ENCODE assay signal across 33 cellular contexts in genomic region chr2:126884861-126885481, GRCh38. TPM values are rescaled to one million over a fixed set of nuclear protein-coding genes. Genes with fewer than 3 reads are reported as not detected.
"Had no signal": no experiment of that assay in that cellular context is flagged by ENCODE, and none has a peak within 500 bp of the region (broad histone marks: within the 10 kb centered on the region; RNA-seq: fewer than 3 reads in every experiment).

No MANE protein-coding gene starts in this region.

- H3K9me3 ChIP-seq: gastrocnemius medialis, heart left ventricle, left lung, pancreas, right lobe of liver, stomach, thyroid gland had no signal

- H3K4me1 ChIP-seq: pancreas, right lobe of liver had no signal

- H3K4me3 ChIP-seq: hepatocyte, left lung, right lobe of liver, smooth muscle cell, thyroid gland had no signal

- H3K36me3 Mint-ChIP-seq: stimulated activated effector memory CD8-positive, alpha-beta T cell treated with anti-CD3 and anti-CD28 coated beads, Interleukin-12 subunit alpha, Interleukin-12 subunit beta, amount 100 ng/mL, for 72 hours; type B pancreatic cell had no signal

- H3K79me2 ChIP-seq: hepatocyte had no signal

- H2AFZ ChIP-seq: hepatocyte had no signal

- DNase-seq: effector CD4-positive, alpha-beta T cell; gastrocnemius medialis; mesenchymal stem cell; naive thymus-derived CD8-positive, alpha-beta T cell; occipital lobe; retina; stimulated activated CD4-positive, alpha-beta T cell treated with anti-CD3 and anti-CD28 coated beads, Interleukin-12 subunit alpha, Interleukin-12 subunit beta, amount 100 ng/mL, for 4 hours; stimulated activated CD4-positive, alpha-beta T cell treated with anti-CD3 and anti-CD28 coated beads, Interleukin-1b, Interleukin-23, amount 100 ng/mL, for 48 hours; stimulated activated CD4-positive, alpha-beta T cell treated with anti-CD3 and anti-CD28 coated beads, Interleukin-4, amount 100 ng/mL, for 1 hour; stimulated activated naive CD4-positive, alpha-beta T cell treated with Interleukin-2 at 50 U/mL for 16 hours; stomach; thyroid gland had no signal

- FAIRE-seq: kidney, pancreas had no signal

- H3K27me3 ChIP-seq: hepatocyte, pancreas, right lobe of liver, thyroid gland had no signal

- H3K4me2 ChIP-seq: hepatocyte, smooth muscle cell had no signal

- H3K4me3 Mint-ChIP-seq: stimulated activated effector memory CD8-positive, alpha-beta T cell treated with anti-CD3 and anti-CD28 coated beads, Interleukin-12 subunit alpha, Interleukin-12 subunit beta, amount 100 ng/mL, for 72 hours; type B pancreatic cell had no signal

- H3K9me3 Mint-ChIP-seq: naive thymus-derived CD8-positive, alpha-beta T cell; stimulated activated effector memory CD8-positive, alpha-beta T cell treated with anti-CD3 and anti-CD28 coated beads, Interleukin-12 subunit alpha, Interleukin-12 subunit beta, amount 100 ng/mL, for 72 hours; type B pancreatic cell had no signal

- H3K27ac Mint-ChIP-seq: naive thymus-derived CD8-positive, alpha-beta T cell; stimulated activated effector memory CD8-positive, alpha-beta T cell treated with anti-CD3 and anti-CD28 coated beads, Interleukin-12 subunit alpha, Interleukin-12 subunit beta, amount 100 ng/mL, for 72 hours; type B pancreatic cell had no signal

- H3K36me3 ChIP-seq: gastrocnemius medialis, heart left ventricle, left lung, pancreas, right lobe of liver, stomach, thyroid gland had no signal

- H3K27ac ChIP-seq: dorsolateral prefrontal cortex, epithelial cell of prostate, gastrocnemius medialis, heart left ventricle, hepatocyte, left lung, pancreas, right lobe of liver, thyroid gland had no signal

RNA-seq across cellular contexts. Expression of gene TEX51, which starts 13.7 kb away (rescaled TPM):
- total RNA-seq: dorsolateral prefrontal cortex; esophagus mucosa; gastrocnemius medialis; heart left ventricle; hepatocyte; kidney; left lung; lower leg skin; lung microvascular endothelial cell; myocyte; naive thymus-derived CD8-positive, alpha-beta T cell; occipital lobe; pancreas; posterior vena cava; pulmonary artery endothelial cell; smooth muscle cell; stomach; subcutaneous adipose tissue; temporal lobe; thyroid gland; urinary bladder had no signal
- polyA plus RNA-seq: heart left ventricle; hepatocyte; naive thymus-derived CD8-positive, alpha-beta T cell; neural cell; pancreas; smooth muscle cell; stomach; urinary bladder had no signal
